ENCODE assay signal across 15 cellular contexts in the genomic region with DNA sequence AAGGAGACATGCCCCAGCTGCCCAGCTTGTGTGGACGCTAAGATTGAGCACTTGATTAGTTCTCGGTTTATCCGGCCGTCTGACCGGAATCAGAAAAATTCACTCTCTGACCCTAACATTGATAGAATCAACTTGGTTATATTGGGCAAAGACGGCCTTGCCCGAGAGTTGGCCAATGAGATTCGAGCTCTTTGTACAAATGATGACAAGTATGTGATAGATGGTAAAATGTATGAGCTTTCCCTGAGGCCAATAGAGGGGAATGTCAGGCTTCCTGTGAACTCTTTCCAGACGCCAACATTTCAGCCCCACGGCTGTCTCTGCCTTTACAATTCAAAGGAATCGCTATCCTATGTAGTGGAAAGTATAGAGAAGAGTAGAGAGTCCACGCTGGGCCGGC. TPM values are rescaled to one million over a fixed set of nuclear protein-coding genes. Genes with fewer than 3 reads are reported as not detected.
A peak's percentile ranks its signal among the peaks of the same experiment; 100 is the strongest.
DNase-seq lines count a peak whose midpoint lies in the region; ATAC-seq and TF ChIP-seq lines count a peak whose summit lies in the region.
"Had no signal": no experiment of that assay in that cellular context is flagged by ENCODE, and none has a peak within 500 bp of the region (broad histone marks: within the 10 kb centered on the region; RNA-seq: fewer than 3 reads in every experiment).

No MANE protein-coding gene starts in this region.

- no peak overlapping the region for H2AK5ac ChIP-seq in H9 (ENCODE audit: insufficient read length, low read length)

- WGBS in H9 (ENCODE audit: extremely low coverage, insufficient read length, low lambda C conversion rate) = no CpG with 5 or more reads among the region's 13 CpGs
- WGBS in body of pancreas, 2 donors = 80 to 84% methylated on average over 13 of the region's 13 CpGs

- no peak overlapping the region for H3K18ac ChIP-seq in H9 (ENCODE audit: insufficient read length, low read depth, low read length)

- H3K4ac ChIP-seq in H9 (ENCODE audit: low read depth, low read length) = no peak overlapping the region

- H3K9me3 Mint-ChIP-seq in H9 (no peaks in the 10 kb centered on the region), neural crest cell (no peaks in the 10 kb centered on the region)
- H3K9me3 Mint-ChIP-seq: CD4-positive, alpha-beta T cell; GM23338 had no signal

- no peaks in the 10 kb centered on the region for H3K23me2 ChIP-seq in H9 (ENCODE audit: insufficient read length, low read depth, low read length, poor library complexity, severe bottlenecking)

- H4K91ac ChIP-seq in H9 (ENCODE audit: insufficient read length, low read depth, low read length) = no peak overlapping the region

- H3K4me1 Mint-ChIP-seq in H9 (peaks cover 9 to 11% of the 10 kb centered on the region in 2 experiments), neural crest cell (peaks cover 67% of the 10 kb centered on the region)

- H3K4me1 ChIP-seq in H9 (ENCODE audit: insufficient read depth, low read length) (peaks cover 3% of the 10 kb centered on the region), body of pancreas (peaks cover 13% of the 10 kb centered on the region)

- no peak for ATAC-seq in body of pancreas
- ATAC-seq in omental fat pad (ENCODE audit: low FRiP score) = no peak
- ATAC-seq: GM12878, GM23338 had no signal

- H2BK12ac ChIP-seq in H9 (ENCODE audit: insufficient read length, low read depth, low read length) = no peak overlapping the region

- H3K36me3 ChIP-seq in SK-N-MC (ENCODE audit: insufficient read depth, low read length) = peaks cover 49% of the 10 kb centered on the region
- H3K36me3 ChIP-seq in body of pancreas (replicated peaks in 1 of 2; ENCODE audit: insufficient read depth in 1 of 2, low read depth in 2 of 2) = peaks cover 0 to 8% of the 10 kb centered on the region in 2 donors

- DNase-seq in H9 = no peak
- DNase-seq in SK-N-MC (ENCODE audit: low read depth, low spot score) = no peak
- DNase-seq in foreskin melanocyte = peak; percentile 78
- no peak for DNase-seq in neural crest cell (ENCODE audit: low read depth, low spot score)
- DNase-seq in body of pancreas = no peak
- no peak for DNase-seq in NCI-H187 (lab: John Stamatoyannopoulos, UW)
- no peak for DNase-seq in omental fat pad (ENCODE audit: low spot score)
- no peak for DNase-seq in AML-193 (lab: John Stamatoyannopoulos, UW)
- DNase-seq: ACHN; C1 segment of cervical spinal cord; CD4-positive, alpha-beta T cell; H7 had no signal

- no peak for TF ChIP-seq CTCF in H9 (conservative IDR thresholded peaks at IDR 0.05)
- TF ChIP-seq CTCF in neural crest cell (conservative IDR thresholded peaks at IDR 0.05) = no peak
- TF ChIP-seq CTCF in body of pancreas (IDR thresholded peaks at IDR 0.05) = no peak
- no peak for TF ChIP-seq CTCF in omental fat pad (IDR thresholded peaks at IDR 0.05)

- no peak overlapping the region for H2BK120ac ChIP-seq in H9 (ENCODE audit: low read depth, low read length, poor library complexity, severe bottlenecking)

- H3K36me3 Mint-ChIP-seq in H9 (ENCODE audit: insufficient read depth in 1 of 3, low read depth in 3 of 3) (peaks cover 29 to 46% (median 46%) of the 10 kb centered on the region in 3 experiments; a peak in 6 of 7 replicates), neural crest cell (ENCODE audit: low read depth) (peaks cover 33% of the 10 kb centered on the region)

- H3K27me3 ChIP-seq in H9 (ENCODE audit: insufficient read depth, low read length) (no peaks in the 10 kb centered on the region), body of pancreas (no peaks in the 10 kb centered on the region)

- H3K27ac Mint-ChIP-seq in H9 = 0 out of 7 replicates have a peak overlapping the region, but pooled peaks of 2 of the 3 experiments have one; percentile 1 to 9
- H3K27ac Mint-ChIP-seq in neural crest cell (ENCODE audit: unreplicated experiment) = no peak overlapping the region
- H3K27ac Mint-ChIP-seq: B cell; CD4-positive, alpha-beta T cell; GM23338 had no signal

- no peaks in the 10 kb centered on the region for H4K20me1 ChIP-seq in H9 (ENCODE audit: control insufficient read depth, insufficient read depth, insufficient read length)

- peaks cover 3% of the 10 kb centered on the region for H3K79me1 ChIP-seq in H9 (ENCODE audit: insufficient read depth, low read depth, low read length, poor library complexity, severe bottlenecking)

- H3K14ac ChIP-seq in H9 (ENCODE audit: insufficient read depth, low read length) = no peak overlapping the region

- H3K4me2 ChIP-seq in H9 (ENCODE audit: insufficient read depth, insufficient read length, low read length) = no peak overlapping the region
- H3K4me2 ChIP-seq: GM23338 had no signal

- no peak overlapping the region for H2AFZ ChIP-seq in H9 (ENCODE audit: low read length)
- H2AFZ ChIP-seq: GM23338 had no signal

- H4K8ac ChIP-seq in H9 (replicated peaks; ENCODE audit: insufficient read length, low read depth, low read length) = no peak overlapping the region

- H3K27me3 Mint-ChIP-seq in H9 (ENCODE audit: low read depth) (no peaks in the 10 kb centered on the region), neural crest cell (ENCODE audit: low read depth) (no peaks in the 10 kb centered on the region)
- H3K27me3 Mint-ChIP-seq: B cell; CD4-positive, alpha-beta T cell had no signal

- no peak overlapping the region for H3K9ac ChIP-seq in H9 (ENCODE audit: extremely low read depth, insufficient read length, low read length)
- H3K9ac ChIP-seq in SK-N-MC (ENCODE audit: insufficient read length) = no peak overlapping the region

- peaks cover 4% of the 10 kb centered on the region; the same call in 1 of the 2 replicates for H3K79me2 ChIP-seq in H9 (ENCODE audit: insufficient read depth, low read length)

- no peak for TF ChIP-seq POLR2A in body of pancreas (IDR thresholded peaks at IDR 0.05)

- intact Hi-C loops in body of pancreas (cut with DNase I) = no loop called here

- H3K4me3 ChIP-seq in SK-N-MC = no peak overlapping the region
- H3K4me3 ChIP-seq in body of pancreas = no peak overlapping the region
- H3K4me3 ChIP-seq: GM12878, GM23338 had no signal

- no peak overlapping the region for H3K4me3 Mint-ChIP-seq in H9
- peak overlapping the region; percentile 8 for H3K4me3 Mint-ChIP-seq in neural crest cell
- H3K4me3 Mint-ChIP-seq: B cell; CD4-positive, alpha-beta T cell; GM23338 had no signal

- H3K56ac ChIP-seq in H9 (ENCODE audit: insufficient read length, low read depth, low read length) = no peak overlapping the region

- H2BK20ac ChIP-seq in H9 (ENCODE audit: low read depth, low read length, poor library complexity, severe bottlenecking) = no peak overlapping the region

- no peak overlapping the region for H2BK5ac ChIP-seq in H9 (ENCODE audit: insufficient read length, low read length)

- H3K9me3 ChIP-seq in H9 (ENCODE audit: control insufficient read depth, low read depth, low read length) (no peaks in the 10 kb centered on the region), SK-N-MC (ENCODE audit: low read depth, low read length) (no peaks in the 10 kb centered on the region), body of pancreas (no peaks in the 10 kb centered on the region)

- H3T11ph ChIP-seq in H9 (ENCODE audit: low read length) = no peak overlapping the region

- no peak overlapping the region for H3K23ac ChIP-seq in H9 (ENCODE audit: insufficient read length, low read depth, low read length)

- H2BK15ac ChIP-seq in H9 (ENCODE audit: low read depth, low read length) = no peak overlapping the region

- H4K5ac ChIP-seq in H9 (ENCODE audit: insufficient read length, low read depth, low read length) = no peak overlapping the region

- no peak overlapping the region for H3K27ac ChIP-seq in H9 (ENCODE audit: insufficient read length, low read depth, low read length)
- H3K27ac ChIP-seq in SK-N-MC = peak overlapping the region; percentile 52; the same call in 1 of the 2 replicates
- H3K27ac ChIP-seq in body of pancreas = no peak overlapping the region

RNA-seq across cellular contexts. Expression of a gene that starts 59.5 kb away (rescaled TPM):
- total RNA-seq in H9 (2021) (49.0 and 49.8 TPM in 2 replicates), neural crest cell (81.0 and 82.5 TPM in 2 replicates), body of pancreas (10 to 100 TPM; 22.8 to 24.7 TPM), omental fat pad (10 to 100 TPM; 30.1 to 45.2 (median 37.2) TPM)
